15 cellular contexts compared by ENCODE assay signal in genomic region chr12:84070311-84070710, GRCh38.
A peak's percentile ranks its signal among the peaks of the same experiment; 100 is the strongest.
DNase-seq lines count a peak whose midpoint lies in the region; ATAC-seq and TF ChIP-seq lines count a peak whose summit lies in the region.
"Had no signal": no experiment of that assay in that cellular context is flagged by ENCODE, and none has a peak within 500 bp of the region (broad histone marks: within the 10 kb centered on the region; RNA-seq: fewer than 3 reads in every experiment).

No MANE protein-coding gene starts in this region.

- H2BK5ac ChIP-seq in IMR-90 (ENCODE audit: low read depth, low read length, poor library complexity, severe bottlenecking) = peak overlapping the region; percentile 37

- H3K4me2 ChIP-seq in IMR-90 (ENCODE audit: low read depth, low read length) = no peak overlapping the region
- H3K4me2 ChIP-seq: PC-9 had no signal

- no peak overlapping the region for H4K8ac ChIP-seq in IMR-90 (ENCODE audit: low read depth in 2 of 2, low read length in 2 of 2)

- in situ Hi-C loops in IMR-90 (cut with MboI; ENCODE audit: low sequenced_read_pairs) = no loop called here

- TF ChIP-seq POLR2A in IMR-90 (IDR thresholded peaks at IDR 0.05; ENCODE audit: low read depth, low read length) = no peak

- peaks cover 2% of the 10 kb centered on the region for H3K4me1 ChIP-seq in IMR-90 (ENCODE audit: control insufficient read depth, insufficient read depth, low read length)

- no peaks in the 10 kb centered on the region for H3K36me3 ChIP-seq in IMR-90 (ENCODE audit: control insufficient read depth, insufficient read depth, low read length)

- no peak overlapping the region for H2BK15ac ChIP-seq in IMR-90 (ENCODE audit: low read depth, low read length)

- intact Hi-C loops in IMR-90 (cut with micrococcal nuclease) = no loop called here

- H4K20me1 ChIP-seq in IMR-90 (ENCODE audit: insufficient read depth, low read length) = no peaks in the 10 kb centered on the region

- no peaks in the 10 kb centered on the region for H3K9me1 ChIP-seq in IMR-90 (ENCODE audit: insufficient read depth, low read length)

- peak overlapping the region; percentile 29; the same call in 1 of the 2 replicates for H3K27ac ChIP-seq in IMR-90 (ENCODE audit: insufficient read depth, low read length)
- H3K27ac ChIP-seq: PC-9 had no signal

- H3K79me1 ChIP-seq in IMR-90 (ENCODE audit: low read depth in 1 of 2, low read length in 2 of 2) = no peaks in the 10 kb centered on the region

- H4K5ac ChIP-seq in IMR-90 (ENCODE audit: low read depth, low read length) = no peak overlapping the region

- H4K91ac ChIP-seq in IMR-90 (ENCODE audit: insufficient read depth, low read depth, low read length) = no peak overlapping the region

- TF ChIP-seq CTCF in IMR-90 (conservative IDR thresholded peaks at IDR 0.05; ENCODE audit: low read depth, low read length) = no peak

- ATAC-seq in IMR-90 (ENCODE audit: low read depth) (peak; percentile 87), GM19328 (IDR thresholded peaks at IDR 0.05; ENCODE audit: unreplicated experiment) (no peak), GM21528 (IDR thresholded peaks at IDR 0.05; ENCODE audit: low FRiP score, unreplicated experiment) (no peak), HG03025 (IDR thresholded peaks at IDR 0.05; ENCODE audit: low FRiP score, unreplicated experiment) (no peak)
- ATAC-seq: left lobe of liver had no signal

- H3K9ac ChIP-seq in IMR-90 (ENCODE audit: low read depth, low read length) = no peak overlapping the region

- no peak for TF ChIP-seq RAD21 in IMR-90 (IDR thresholded peaks at IDR 0.05; ENCODE audit: low read length)

- POLR2A ChIA-PET in IMR-90 (lab: Charles Lee; ENCODE audit: unreplicated experiment) = no interaction called here

- H2AFZ ChIP-seq in IMR-90 (replicated peaks; ENCODE audit: low read length, poor library complexity) = no peak overlapping the region
- H2AFZ ChIP-seq: PC-9 had no signal

- no peaks in the 10 kb centered on the region for H3K27me3 ChIP-seq in IMR-90 (ENCODE audit: control insufficient read depth, insufficient read depth, low read length)

- no peak overlapping the region for H2BK20ac ChIP-seq in IMR-90 (ENCODE audit: low read depth, low read length)

- WGBS in IMR-90 (ENCODE audit: extremely low coverage in 2 of 2, insufficient read length in 1 of 2), 2 experiments = no CpG with 5 or more reads among the region's 4 CpGs

- dilution Hi-C loops in IMR-90 (cut with HindIII; ENCODE audit: low sequenced_read_pairs, unreplicated experiment) = no loop called here

- DNase-seq in AG20443 (ENCODE audit: low spot score) (peak; percentile 84), IMR-90 (peak; percentile 89), fibroblast of the conjunctiva (ENCODE audit: low read depth) (peak; percentile 75), skeletal muscle cell (ENCODE audit: low read depth) (peak; percentile 77)
- no peak for DNase-seq in stimulated activated CD4-positive, alpha-beta T cell treated with anti-CD3 and anti-CD28 coated beads, Interleukin-2, amount 100 ng/mL, for 48 hours
- DNase-seq: activated CD4-positive, alpha-beta memory T cell treated with anti-CD3 and anti-CD28 coated beads, Interleukin-2, amount 10 ng/mL, durations not matched to agents 7 days and 5 days; DMS79 treated with DMSO at 0.1 percent for 48 hours; naive B cell; NCI-H2081; NCI-H526; PC-9 had no signal

- no peak overlapping the region for H3K4me3 ChIP-seq in IMR-90 (ENCODE audit: insufficient read depth, low read depth, low read length)
- no peak overlapping the region for H3K4me3 ChIP-seq in skeletal muscle cell (ENCODE audit: low read depth, low read length)
- H3K4me3 ChIP-seq: PC-9 had no signal

- no peak overlapping the region for H3K14ac ChIP-seq in IMR-90 (replicated peaks; ENCODE audit: low read depth, low read length)

- H2BK120ac ChIP-seq in IMR-90 (ENCODE audit: low read depth, low read length) = peak overlapping the region; percentile 32; the same call in 1 of the 2 replicates

- CTCF ChIA-PET in IMR-90 (lab: Yijun Ruan, JAX) = no interaction called here

- no peak overlapping the region for H2AK5ac ChIP-seq in IMR-90 (ENCODE audit: low read depth, low read length)

- H3K9me3 ChIP-seq in IMR-90 (ENCODE audit: control insufficient read depth, insufficient read depth, low read length) = no peaks in the 10 kb centered on the region

- BruUV-seq in IMR-90 (replicated peaks; lab: Mats Ljungman, UMichigan) = no TSS peak

- H3K23ac ChIP-seq in IMR-90 (ENCODE audit: low read depth, low read length) = no peak overlapping the region

- H3K18ac ChIP-seq in IMR-90 (ENCODE audit: low read depth, low read length) = no peak overlapping the region

- no peak overlapping the region for H2AK9ac ChIP-seq in IMR-90 (replicated peaks; ENCODE audit: low read depth, low read length, poor library complexity)

- no peak overlapping the region for H3K4ac ChIP-seq in IMR-90 (ENCODE audit: low read depth, low read length)

- no peak overlapping the region for H3K56ac ChIP-seq in IMR-90 (ENCODE audit: extremely low read depth, insufficient read depth, low read length)

TF ChIP-seq in IMR-90, 13 proteins besides CTCF, POLR2A, EP300 and RAD21:
- TF ChIP-seq CHD1 (IDR thresholded peaks at IDR 0.05; ENCODE audit: low read depth, low read length) (no peak), CEBPB (IDR thresholded peaks at IDR 0.05; ENCODE audit: low read depth, low read length) (0 out of 2 replicates have a peak, but pooled peaks have one; percentile 30), USF2 (IDR thresholded peaks at IDR 0.05; ENCODE audit: low read depth, low read length) (no peak), MXI1 (IDR thresholded peaks at IDR 0.05; ENCODE audit: borderline replicate concordance, low read depth, low read length) (no peak)

Comparison
In these comparisons a context has a peak if more than half of its experiments do, and no peak if none do; other contexts are left out.
1. DNase-seq: peak in AG20443 (single experiment), IMR-90 (single experiment), fibroblast of the conjunctiva (single experiment) and skeletal muscle cell (single experiment); none in stimulated activated CD4-positive, alpha-beta T cell treated with anti-CD3 and anti-CD28 coated beads, Interleukin-2, amount 100 ng/mL, for 48 hours (0 of 2).